In genomic region chr19:19402656-19403372, GRCh38 we compare ENCODE assay signal across 10 cellular contexts. TPM values are rescaled to one million over a fixed set of nuclear protein-coding genes. Genes with fewer than 3 reads are reported as not detected.
DNase-seq lines count a peak whose midpoint lies in the region; ATAC-seq and TF ChIP-seq lines count a peak whose summit lies in the region.
"Had no signal": no experiment of that assay in that cellular context is flagged by ENCODE, and none has a peak within 500 bp of the region (broad histone marks: within the 10 kb centered on the region; RNA-seq: fewer than 3 reads in every experiment).

No MANE protein-coding gene starts in this region.

- no peak overlapping the region for H3K4me3 ChIP-seq in CD8-positive, alpha-beta T cell (ENCODE audit: low read depth, low read length)

- H3K9me3 Mint-ChIP-seq in CD8-positive, alpha-beta T cell = no peaks in the 10 kb centered on the region
- no peaks in the 10 kb centered on the region for H3K9me3 Mint-ChIP-seq in dendritic cell treated with granulocyte-macrophage colony-stimulating factor and Interleukin-4, amounts not matched to agents 40 ng/mL and 50 ng/mL, for 4 days
- H3K9me3 Mint-ChIP-seq in osteocyte (ENCODE audit: unreplicated experiment) = no peaks in the 10 kb centered on the region
- H3K9me3 Mint-ChIP-seq: activated T-helper 1 cell treated with anti-CD3 and anti-CD28 coated beads, Interleukin-12 subunit alpha, Interleukin-12 subunit beta, Interleukin-2, Interleukin-4 antibody, amounts not matched to agents 30 ng/mL and 10 ng/mL and 1 ng/mL, durations not matched to agents 14 hours and 24 hours and 36 hours had no signal

- POLR2A ChIA-PET in CD8-positive, alpha-beta T cell (lab: Charles Lee) = interaction anchor here (0.6 to 1.2 kb wide), 3 partner anchors 17 to 207 kb away, joined by 3 to 4 read pairs (median 4); no protein-coding TSS in a partner anchor

- peaks cover 7% of the 10 kb centered on the region for H3K36me3 Mint-ChIP-seq in CD8-positive, alpha-beta T cell
- peaks cover 17% of the 10 kb centered on the region for H3K36me3 Mint-ChIP-seq in dendritic cell treated with granulocyte-macrophage colony-stimulating factor and Interleukin-4, amounts not matched to agents 40 ng/mL and 50 ng/mL, for 4 days (ENCODE audit: low read depth)
- H3K36me3 Mint-ChIP-seq in osteocyte (ENCODE audit: unreplicated experiment) = no peaks in the 10 kb centered on the region

- H3K27ac Mint-ChIP-seq in CD8-positive, alpha-beta T cell = peak overlapping the region; percentile 52
- peak overlapping the region; percentile 98 for H3K27ac Mint-ChIP-seq in dendritic cell treated with granulocyte-macrophage colony-stimulating factor and Interleukin-4, amounts not matched to agents 40 ng/mL and 50 ng/mL, for 4 days
- H3K27ac Mint-ChIP-seq in osteocyte (ENCODE audit: unreplicated experiment) = peak overlapping the region; percentile 98
- H3K27ac Mint-ChIP-seq: activated T-helper 1 cell treated with anti-CD3 and anti-CD28 coated beads, Interleukin-12 subunit alpha, Interleukin-12 subunit beta, Interleukin-2, Interleukin-4 antibody, amounts not matched to agents 30 ng/mL and 10 ng/mL and 1 ng/mL, durations not matched to agents 14 hours and 24 hours and 36 hours had no signal

- no peak for DNase-seq in CD8-positive, alpha-beta T cell
- DNase-seq in NCI-H226 (peak; percentile 34), osteocyte (ENCODE audit: extremely low spot score, unreplicated experiment) (no peak), islet precursor cell (no peak), glomerular visceral epithelial cell (ENCODE audit: extremely low spot score) (no peak), NCI-H2029 treated with DMSO at 0.1 percent for 48 hours (lab: John Stamatoyannopoulos, UW) (no peak), germinal center (ENCODE audit: low spot score) (no peak)
- DNase-seq: NCI-H1694 had no signal

- H3K27me3 ChIP-seq in CD8-positive, alpha-beta T cell (ENCODE audit: insufficient read depth, low read length) = no peaks in the 10 kb centered on the region

- intact Hi-C loops in CD8-positive, alpha-beta T cell (cut with DNase I, micrococcal nuclease) = loop anchor here in 1 of 2 experiments (10.0 kb wide), 2 partner anchors 208 to 262 kb away; partner anchors contain the start of genes ATP13A1, BORCS8, RFXANK and ZNF101
- intact Hi-C loops in dendritic cell treated with granulocyte-macrophage colony-stimulating factor and Interleukin-4, amounts not matched to agents 40 ng/mL and 50 ng/mL, for 4 days (cut with micrococcal nuclease) = no loop called here

- H3K4me1 Mint-ChIP-seq in CD8-positive, alpha-beta T cell (ENCODE audit: low read depth) = peaks cover 49% of the 10 kb centered on the region
- H3K4me1 Mint-ChIP-seq in dendritic cell treated with granulocyte-macrophage colony-stimulating factor and Interleukin-4, amounts not matched to agents 40 ng/mL and 50 ng/mL, for 4 days (ENCODE audit: low read depth) = peaks cover 59% of the 10 kb centered on the region
- H3K4me1 Mint-ChIP-seq in osteocyte (ENCODE audit: unreplicated experiment) = peaks cover 46% of the 10 kb centered on the region

- no peak overlapping the region for H3K4me3 Mint-ChIP-seq in CD8-positive, alpha-beta T cell
- no peak overlapping the region for H3K4me3 Mint-ChIP-seq in dendritic cell treated with granulocyte-macrophage colony-stimulating factor and Interleukin-4, amounts not matched to agents 40 ng/mL and 50 ng/mL, for 4 days
- H3K4me3 Mint-ChIP-seq in osteocyte (ENCODE audit: unreplicated experiment) = no peak overlapping the region

- TF ChIP-seq CTCF in CD8-positive, alpha-beta T cell (IDR thresholded peaks at IDR 0.05) = no peak
- TF ChIP-seq CTCF in osteocyte (IDR thresholded peaks at IDR 0.05) = no peak

- H3K27ac ChIP-seq in CD8-positive, alpha-beta T cell (ENCODE audit: low read depth, low read length) = no peak overlapping the region

- H3K4me1 ChIP-seq in CD8-positive, alpha-beta T cell (ENCODE audit: insufficient read depth, low read length) = peaks cover 28% of the 10 kb centered on the region

- no peaks in the 10 kb centered on the region for H3K27me3 Mint-ChIP-seq in CD8-positive, alpha-beta T cell (ENCODE audit: low read depth)
- no peaks in the 10 kb centered on the region for H3K27me3 Mint-ChIP-seq in dendritic cell treated with granulocyte-macrophage colony-stimulating factor and Interleukin-4, amounts not matched to agents 40 ng/mL and 50 ng/mL, for 4 days
- H3K27me3 Mint-ChIP-seq in osteocyte (ENCODE audit: unreplicated experiment) = no peaks in the 10 kb centered on the region

- H3K36me3 ChIP-seq in CD8-positive, alpha-beta T cell (ENCODE audit: insufficient read depth, low read length) = no peaks in the 10 kb centered on the region

- no peak for ATAC-seq in CD8-positive, alpha-beta T cell

- CTCF ChIA-PET in CD8-positive, alpha-beta T cell (lab: Charles Lee) = interaction anchor here (1.0 to 2.2 kb wide), 3 partner anchors 13 to 88 kb away, joined by 3 to 7 read pairs (median 5); no protein-coding TSS in a partner anchor

- H3K9me3 ChIP-seq in CD8-positive, alpha-beta T cell (ENCODE audit: low read length) = no peaks in the 10 kb centered on the region

RNA-seq across cellular contexts. Expression of gene GATAD2A, which starts 2.7 kb away (rescaled TPM):
- total RNA-seq in CD8-positive, alpha-beta T cell = 100 to 1,000 TPM; 135 to 142 TPM
- 75.6 and 81.3 TPM in 2 replicates for total RNA-seq in osteocyte
